ENCODE assay signal across 24 cellular contexts in the genomic region with DNA sequence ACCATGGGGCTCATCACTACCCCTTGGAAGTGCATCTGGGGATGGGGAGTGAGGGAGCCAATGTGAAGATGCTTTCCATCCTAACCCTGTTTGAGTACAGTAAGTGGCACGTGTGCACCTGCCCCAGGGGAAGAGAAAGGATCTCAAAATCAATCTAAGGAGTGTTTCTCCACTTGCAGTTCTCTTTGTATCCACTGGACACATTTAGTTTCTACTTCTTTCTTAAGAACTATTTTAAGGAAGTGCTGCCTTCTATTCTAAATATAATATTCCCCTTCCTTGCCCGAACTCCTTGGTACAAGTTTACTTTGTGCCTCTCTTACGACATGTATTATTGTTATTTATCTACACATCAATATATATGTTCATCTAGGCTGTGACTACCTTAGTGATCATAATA.
"Had no signal": no experiment of that assay in that cellular context is flagged by ENCODE, and none has a peak within 500 bp of the region (broad histone marks: within the 10 kb centered on the region; RNA-seq: fewer than 3 reads in every experiment).

No MANE protein-coding gene starts in this region.

- H3K9me3 Mint-ChIP-seq: activated CD4-positive, alpha-beta T cell treated with anti-CD3 and anti-CD28 coated beads, Interleukin-2, amount 10 ng/mL, durations not matched to agents 24 days and 14 days had no signal

- H3K27ac Mint-ChIP-seq: activated CD4-positive, alpha-beta T cell treated with anti-CD3 and anti-CD28 coated beads, Interleukin-2, amount 10 ng/mL, durations not matched to agents 24 days and 14 days; activated CD8-positive, alpha-beta memory T cell treated with anti-CD3 and anti-CD28 coated beads, Interleukin-2, amount 10 ng/mL, durations not matched to agents 7 days and 5 days; activated CD8-positive, alpha-beta T cell treated with anti-CD3 and anti-CD28 coated beads for 36 hours; activated naive CD4-positive, alpha-beta T cell treated with anti-CD3 and anti-CD28 coated beads, Interleukin-2, amount 50 U/mL, for 72 hours; brain; immature natural killer cell; nephron progenitor cell; stimulated activated memory B cell treated with anti-CD40 and anti-IgM and Interleukin-4, amounts not matched to agents 10 μg/mL and 1 μg/mL and 100 μg/mL, for 72 hours had no signal

- H3K4me1 Mint-ChIP-seq: activated CD4-positive, alpha-beta T cell treated with anti-CD3 and anti-CD28 coated beads, Interleukin-2, amount 10 ng/mL, durations not matched to agents 24 days and 14 days; activated CD8-positive, alpha-beta memory T cell treated with anti-CD3 and anti-CD28 coated beads, Interleukin-2, amount 10 ng/mL, durations not matched to agents 7 days and 5 days; brain; immature natural killer cell; nephron progenitor cell; stimulated activated memory B cell treated with anti-CD40 and anti-IgM and Interleukin-4, amounts not matched to agents 10 μg/mL and 1 μg/mL and 100 μg/mL, for 72 hours had no signal

- H3K27me3 Mint-ChIP-seq: activated CD4-positive, alpha-beta T cell treated with anti-CD3 and anti-CD28 coated beads, Interleukin-2, amount 10 ng/mL, durations not matched to agents 24 days and 14 days; activated CD8-positive, alpha-beta memory T cell treated with anti-CD3 and anti-CD28 coated beads, Interleukin-2, amount 10 ng/mL, durations not matched to agents 7 days and 5 days; stimulated activated memory B cell treated with anti-CD40 and anti-IgM and Interleukin-4, amounts not matched to agents 10 μg/mL and 1 μg/mL and 100 μg/mL, for 72 hours had no signal

- H3K4me3 Mint-ChIP-seq: activated CD4-positive, alpha-beta T cell treated with anti-CD3 and anti-CD28 coated beads, Interleukin-2, amount 10 ng/mL, durations not matched to agents 24 days and 14 days; activated CD8-positive, alpha-beta memory T cell treated with anti-CD3 and anti-CD28 coated beads, Interleukin-2, amount 10 ng/mL, durations not matched to agents 7 days and 5 days; activated CD8-positive, alpha-beta T cell treated with anti-CD3 and anti-CD28 coated beads for 36 hours; brain; immature natural killer cell; nephron progenitor cell; stimulated activated memory B cell treated with anti-CD40 and anti-IgM and Interleukin-4, amounts not matched to agents 10 μg/mL and 1 μg/mL and 100 μg/mL, for 72 hours had no signal

- DNase-seq: activated CD4-positive, alpha-beta T cell treated with anti-CD3 and anti-CD28 coated beads, Interleukin-2, amount 10 ng/mL, durations not matched to agents 24 days and 14 days; activated CD8-positive, alpha-beta memory T cell treated with anti-CD3 and anti-CD28 coated beads, Interleukin-2, amount 10 ng/mL, durations not matched to agents 7 days and 5 days; activated CD8-positive, alpha-beta T cell treated with anti-CD3 and anti-CD28 coated beads for 36 hours; aorta; caudate nucleus; dermis blood vessel endothelial cell; effector CD8-positive, alpha-beta T cell; foreskin melanocyte; immature natural killer cell; lower lobe of right lung; mesendoderm; mucosa of descending colon; nephron progenitor cell; occipital lobe; right lobe of liver; stimulated activated CD4-positive, alpha-beta T cell treated with anti-CD3 and anti-CD28 coated beads, Interleukin-2, amount 100 ng/mL, for 24 hours; stomach; uterus had no signal

- H3K36me3 Mint-ChIP-seq: activated CD8-positive, alpha-beta memory T cell treated with anti-CD3 and anti-CD28 coated beads, Interleukin-2, amount 10 ng/mL, durations not matched to agents 7 days and 5 days; activated naive CD4-positive, alpha-beta T cell treated with anti-CD3 and anti-CD28 coated beads, Interleukin-2, amount 50 U/mL, for 72 hours; brain; immature natural killer cell; stimulated activated memory B cell treated with anti-CD40 and anti-IgM and Interleukin-4, amounts not matched to agents 10 μg/mL and 1 μg/mL and 100 μg/mL, for 72 hours had no signal

- ATAC-seq: activated CD4-positive, CD25-positive, alpha-beta regulatory T cell treated with anti-CD3 and anti-CD28 coated beads, Interleukin-2, amount 50 U/mL, for 24 hours; activated CD8-positive, alpha-beta memory T cell treated with anti-CD3 and anti-CD28 coated beads, Interleukin-2, amount 10 ng/mL, durations not matched to agents 7 days and 5 days; activated CD8-positive, alpha-beta T cell treated with anti-CD3 and anti-CD28 coated beads for 36 hours; activated naive CD4-positive, alpha-beta T cell treated with anti-CD3 and anti-CD28 coated beads, Interleukin-2, amount 50 U/mL, for 72 hours; esophagus mucosa; left lobe of liver; lower lobe of right lung; mucosa of descending colon; right lobe of liver; stimulated activated memory B cell treated with anti-CD40 and anti-IgM and Interleukin-4, amounts not matched to agents 10 μg/mL and 1 μg/mL and 100 μg/mL, for 72 hours had no signal
